8 cellular contexts compared by ENCODE assay signal in genomic region chr5:87340716-87341115, GRCh38.
DNase-seq lines count a peak whose midpoint lies in the region; ATAC-seq and TF ChIP-seq lines count a peak whose summit lies in the region.

No MANE protein-coding gene starts in this region.

- DNase-seq in NCI-H82 (lab: John Stamatoyannopoulos, UW), result peak; percentile 74
- DNase-seq in naive thymus-derived CD8-positive, alpha-beta T cell, result peak in 4 of 10 donors; percentile 4 to 72 (median 56)
- no peak for DNase-seq in NCI-H2227 treated with DMSO at 0.1 percent for 48 hours (lab: John Stamatoyannopoulos, UW)
- DNase-seq in NCI-H748 treated with DMSO at 0.1 percent for 48 hours (lab: John Stamatoyannopoulos, UW), result no peak
- DNase-seq in NCI-H146 (lab: John Stamatoyannopoulos, UW), result no peak
- no peak for DNase-seq in tibial artery

- no peak overlapping the region for H3K27ac ChIP-seq in tibial artery

- peak; percentile 100 for ATAC-seq in GM18873 (IDR thresholded peaks at IDR 0.05; ENCODE audit: low FRiP score, unreplicated experiment)
- peak; percentile 100 for ATAC-seq in HG02642 (IDR thresholded peaks at IDR 0.05; ENCODE audit: poor library complexity, unreplicated experiment)
- ATAC-seq in naive thymus-derived CD8-positive, alpha-beta T cell, result peak; percentile 95 to 97

- peak overlapping the region; percentile 70 to 94 (median 90) for H3K27ac Mint-ChIP-seq in naive thymus-derived CD8-positive, alpha-beta T cell

- H3K4me1 ChIP-seq in tibial artery, result peaks cover 0 to 2% (median 0%) of the 10 kb centered on the region in 4 donors

- no peaks in the 10 kb centered on the region for H3K27me3 ChIP-seq in tibial artery

- intact Hi-C loops in tibial artery (cut with DNase I; ENCODE audit: low total_unique reads), result no loop called here

- H3K27me3 Mint-ChIP-seq in naive thymus-derived CD8-positive, alpha-beta T cell, result no peaks in the 10 kb centered on the region

- peaks cover 16 to 39% (median 36%) of the 10 kb centered on the region in 3 donors for H3K36me3 Mint-ChIP-seq in naive thymus-derived CD8-positive, alpha-beta T cell

- H3K4me1 Mint-ChIP-seq in naive thymus-derived CD8-positive, alpha-beta T cell, result peaks cover 10 to 29% (median 25%) of the 10 kb centered on the region in 4 donors

- H3K9me3 Mint-ChIP-seq in naive thymus-derived CD8-positive, alpha-beta T cell, result peaks cover 0 to 12% (median 0%) of the 10 kb centered on the region in 9 donors

- H3K4me3 Mint-ChIP-seq in naive thymus-derived CD8-positive, alpha-beta T cell, result peak overlapping the region; percentile 54 to 84 (median 72)

- peaks cover 11 to 22% (median 19%) of the 10 kb centered on the region in 3 donors for H3K36me3 ChIP-seq in tibial artery

- POLR2A ChIA-PET in naive thymus-derived CD8-positive, alpha-beta T cell (lab: Charles Lee), result interaction anchor here (0.7 kb wide), 1 partner anchor 41 kb away, joined by 3 read pairs; no protein-coding TSS in a partner anchor

- no peaks in the 10 kb centered on the region for H3K9me3 ChIP-seq in tibial artery

- no peak overlapping the region for H3K4me3 ChIP-seq in tibial artery

- no peak for TF ChIP-seq CTCF in tibial artery (IDR thresholded peaks at IDR 0.05)
